Comparison of ENCODE assay signal across 1 cellular context in genomic region chr1:38690790-38691189, GRCh38.
TF ChIP-seq lines count a peak whose summit lies in the region.

No MANE protein-coding gene starts in this region.

TF ChIP-seq in SK-N-SH, 30 proteins besides CTCF, POLR2A, EP300 and RAD21 (continued from another document):
- no peak for TF ChIP-seq REST (IDR thresholded peaks at IDR 0.05; ENCODE audit: low read depth, low read length)
- TF ChIP-seq JUND (IDR thresholded peaks at IDR 0.05), result no peak
- no peak for TF ChIP-seq SMC3 (IDR thresholded peaks at IDR 0.05; ENCODE audit: low read depth, low read length)
- TF ChIP-seq TCF12 (IDR thresholded peaks at IDR 0.05), result no peak
- no peak for TF ChIP-seq MXI1 (IDR thresholded peaks at IDR 0.05; ENCODE audit: low read depth, low read length)
- TF ChIP-seq TEAD4 (IDR thresholded peaks at IDR 0.05; ENCODE audit: borderline replicate concordance, insufficient read depth), result no peak
